Comparison of ENCODE assay signal across 25 cellular contexts in genomic region chr14:50510157-50510556, GRCh38. TPM values are rescaled to one million over a fixed set of nuclear protein-coding genes. Genes with fewer than 3 reads are reported as not detected.
DNase-seq lines count a peak whose midpoint lies in the region; ATAC-seq, FAIRE-seq and TF ChIP-seq lines count a peak whose summit lies in the region.
"Had no signal": no experiment of that assay in that cellular context is flagged by ENCODE, and none has a peak within 500 bp of the region (broad histone marks: within the 10 kb centered on the region; RNA-seq: fewer than 3 reads in every experiment).

No MANE protein-coding gene starts in this region.

- H3K4me1 ChIP-seq in IMR-90 (ENCODE audit: control insufficient read depth, insufficient read depth, low read length): no peaks in the 10 kb centered on the region
- H3K4me1 ChIP-seq in K562 (replicated peaks in 1 of 2; ENCODE audit: control insufficient read depth in 2 of 2, insufficient read depth in 2 of 2, low read length in 2 of 2): no peaks in the 10 kb centered on the region
- no peaks in the 10 kb centered on the region for H3K4me1 ChIP-seq in left lung
- H3K4me1 ChIP-seq: A549; BLaER1 treated with 17β-estradiol and CSF1 and Interleukin-3, amounts not matched to agents 10 nM and 100 nM; Caco-2 had no signal

- peak; percentile 54 for FAIRE-seq in K562 (lab: Jason Lieb, UNC)

- TF ChIP-seq EP300 in K562 (IDR thresholded peaks at IDR 0.05; ENCODE audit: low read length): no peak

- WGBS in IMR-90 (ENCODE audit: extremely low coverage in 2 of 2, insufficient read length in 1 of 2), 2 experiments: no CpG with 5 or more reads among the region's 7 CpGs
- WGBS in K562 (ENCODE audit: insufficient coverage, low coverage, missing lambda C conversion rate): 88% methylated on average over 7 of the region's 7 CpGs

- H3K4me1 Mint-ChIP-seq in type B pancreatic cell (ENCODE audit: unreplicated experiment): peaks cover 8% of the 10 kb centered on the region

- no peak overlapping the region for H3K18ac ChIP-seq in IMR-90 (ENCODE audit: low read depth, low read length)

- no peak overlapping the region for H2BK20ac ChIP-seq in IMR-90 (ENCODE audit: low read depth, low read length)

- H3K27ac ChIP-seq in IMR-90 (ENCODE audit: insufficient read depth, low read length): no peak overlapping the region
- no peak overlapping the region for H3K27ac ChIP-seq in K562 (ENCODE audit: extremely low read depth, low read depth, low read length)
- H3K27ac ChIP-seq in layer of hippocampus (ENCODE audit: low read depth, low read length): peak overlapping the region; percentile 76
- H3K27ac ChIP-seq in temporal lobe (ENCODE audit: low read depth, low read length): peak overlapping the region; percentile 86
- no peak overlapping the region for H3K27ac ChIP-seq in left lung
- H3K27ac ChIP-seq: A549; BLaER1 treated with 17β-estradiol and CSF1 and Interleukin-3, amounts not matched to agents 10 nM and 100 nM had no signal

- no peak overlapping the region for H3K4me3 Mint-ChIP-seq in type B pancreatic cell
- H3K4me3 Mint-ChIP-seq: CD4-positive, alpha-beta memory T cell had no signal

- no peak for ATAC-seq in IMR-90 (ENCODE audit: low read depth)
- no peak for ATAC-seq in K562
- no peak for ATAC-seq in left lung
- no peak for ATAC-seq in GM21723 (IDR thresholded peaks at IDR 0.05; ENCODE audit: unreplicated experiment)
- ATAC-seq: A549 had no signal

- no peak overlapping the region for H3K9ac ChIP-seq in IMR-90 (ENCODE audit: low read depth, low read length)
- no peak overlapping the region for H3K9ac ChIP-seq in K562 (ENCODE audit: insufficient read depth in 1 of 2, low read depth in 2 of 2, low read length in 2 of 2)
- H3K9ac ChIP-seq: BLaER1 treated with 17β-estradiol and CSF1 and Interleukin-3, amounts not matched to agents 10 nM and 100 nM; SK-N-SH had no signal

- H4K8ac ChIP-seq in IMR-90 (ENCODE audit: low read depth in 2 of 2, low read length in 2 of 2): no peak overlapping the region

- H4K5ac ChIP-seq in IMR-90 (ENCODE audit: low read depth, low read length): no peak overlapping the region

- H4K20me1 ChIP-seq in IMR-90 (ENCODE audit: insufficient read depth, low read length) (peaks cover 54% of the 10 kb centered on the region), K562 (replicated peaks; ENCODE audit: control insufficient read depth, insufficient read depth, low read length) (no peaks in the 10 kb centered on the region)

- in situ Hi-C loops in IMR-90 (cut with MboI; ENCODE audit: low sequenced_read_pairs) (no loop called here), K562 (cut with MboI) (no loop called here)

- BruUV-seq in IMR-90 (replicated peaks; lab: Mats Ljungman, UMichigan) (no TSS peak), K562 (replicated peaks; lab: Mats Ljungman, UMichigan) (no TSS peak)

- intact Hi-C loops in IMR-90 (cut with micrococcal nuclease) (no loop called here), K562 (cut with micrococcal nuclease) (no loop called here), left lung (cut with DNase I) (no loop called here)

- H3K9me3 Mint-ChIP-seq in type B pancreatic cell: no peaks in the 10 kb centered on the region
- H3K9me3 Mint-ChIP-seq: CD4-positive, alpha-beta memory T cell had no signal

- H2BK5ac ChIP-seq in IMR-90 (ENCODE audit: low read depth, low read length, poor library complexity, severe bottlenecking): no peak overlapping the region

- no peak overlapping the region for H3K56ac ChIP-seq in IMR-90 (ENCODE audit: extremely low read depth, insufficient read depth, low read length)

- H2BK120ac ChIP-seq in IMR-90 (ENCODE audit: low read depth, low read length): no peak overlapping the region

- no peak overlapping the region for H2AFZ ChIP-seq in IMR-90 (replicated peaks; ENCODE audit: low read length, poor library complexity)
- no peak overlapping the region for H2AFZ ChIP-seq in K562 (ENCODE audit: low read depth, low read length)

- H3K4ac ChIP-seq in IMR-90 (ENCODE audit: low read depth, low read length): no peak overlapping the region

- H3K36me3 ChIP-seq in IMR-90 (ENCODE audit: control insufficient read depth, insufficient read depth, low read length) (peaks cover 4% of the 10 kb centered on the region; the same call in 1 of the 2 replicates), K562 (ENCODE audit: control insufficient read depth, insufficient read depth, low read length) (no peaks in the 10 kb centered on the region), left lung (no peaks in the 10 kb centered on the region)

- no peak overlapping the region for H2BK15ac ChIP-seq in IMR-90 (ENCODE audit: low read depth, low read length)

- H3K4me2 ChIP-seq in IMR-90 (ENCODE audit: low read depth, low read length) (no peak overlapping the region), K562 (ENCODE audit: insufficient read depth, low read length) (no peak overlapping the region)
- H3K4me2 ChIP-seq: A549; BLaER1 treated with 17β-estradiol and CSF1 and Interleukin-3, amounts not matched to agents 10 nM and 100 nM; SK-N-SH had no signal

- no peak overlapping the region for H3K23ac ChIP-seq in IMR-90 (ENCODE audit: low read depth, low read length)

- H3K27me3 ChIP-seq in IMR-90 (ENCODE audit: control insufficient read depth, insufficient read depth, low read length) (no peaks in the 10 kb centered on the region), K562 (ENCODE audit: control insufficient read depth in 2 of 2, insufficient read depth in 2 of 2, low read length in 2 of 2) (no peaks in the 10 kb centered on the region), layer of hippocampus (ENCODE audit: control insufficient read depth, insufficient read depth, low read length) (no peaks in the 10 kb centered on the region), left lung (no peaks in the 10 kb centered on the region)
- H3K27me3 ChIP-seq: BLaER1 treated with 17β-estradiol and CSF1 and Interleukin-3, amounts not matched to agents 10 nM and 100 nM had no signal

- TF ChIP-seq RAD21 in IMR-90 (IDR thresholded peaks at IDR 0.05; ENCODE audit: low read length) (no peak), K562 (CRISPR knock-in tag; conservative IDR thresholded peaks at IDR 0.05 in 1 of 2, IDR thresholded peaks at IDR 0.05 in 1 of 2) (no peak)

- H3K9me1 ChIP-seq in IMR-90 (ENCODE audit: insufficient read depth, low read length) (peaks cover 3% of the 10 kb centered on the region; the same call in 1 of the 2 replicates), K562 (ENCODE audit: control insufficient read depth, insufficient read depth, low read length) (no peaks in the 10 kb centered on the region)

- peaks cover 57% of the 10 kb centered on the region for H3K79me2 ChIP-seq in K562 (ENCODE audit: control insufficient read depth, insufficient read depth, low read length)

- POLR2A ChIA-PET in IMR-90 (lab: Charles Lee; ENCODE audit: unreplicated experiment): no interaction called here
- POLR2A ChIA-PET in K562 (lab: Yijun Ruan, JAX): no interaction called here

- DNase-seq in IMR-90 (no peak), K562 (ENCODE audit: extremely low read depth in 1 of 4, low spot score in 3 of 4) (no peak), left lung (no peak), type B pancreatic cell (ENCODE audit: extremely low spot score, unreplicated experiment) (no peak)
- DNase-seq: AML-193; Caco-2; CD4-positive, alpha-beta memory T cell; DMS 273 treated with DMSO at 0.1 percent for 48 hours; DMS79; EL; GDM1; Kasumi-1; MV-4-11; NCI-H1105; NCI-H1436 treated with DMSO at 0.1 percent for 48 hours; NCI-H2029; NCI-H446; NCI-H524 treated with DMSO at 0.1 percent for 48 hours; NCI-H774; SK-N-SH had no signal

- H3K9me3 ChIP-seq in IMR-90 (ENCODE audit: control insufficient read depth, insufficient read depth, low read length) (no peaks in the 10 kb centered on the region), K562 (replicated peaks; ENCODE audit: control insufficient read depth, insufficient read depth, low read depth, low read length) (no peaks in the 10 kb centered on the region), left lung (no peaks in the 10 kb centered on the region)
- H3K9me3 ChIP-seq: A549, Caco-2, SK-N-SH had no signal

- H3K27me3 Mint-ChIP-seq in type B pancreatic cell: no peaks in the 10 kb centered on the region
- H3K27me3 Mint-ChIP-seq: CD4-positive, alpha-beta memory T cell had no signal

- no peak overlapping the region for H4K91ac ChIP-seq in IMR-90 (ENCODE audit: insufficient read depth, low read depth, low read length)

- H3K4me3 ChIP-seq in IMR-90 (ENCODE audit: insufficient read depth, low read depth, low read length) (no peak overlapping the region), K562 (no peak overlapping the region), left lung (no peak overlapping the region)
- H3K4me3 ChIP-seq: A549; BLaER1 treated with 17β-estradiol and CSF1 and Interleukin-3, amounts not matched to agents 10 nM and 100 nM had no signal

- 0 out of 2 replicates have a peak overlapping the region, but pooled peaks have one; percentile 13 for H2AK5ac ChIP-seq in IMR-90 (ENCODE audit: low read depth, low read length)

- no peak for TF ChIP-seq CTCF in IMR-90 (conservative IDR thresholded peaks at IDR 0.05; ENCODE audit: low read depth, low read length)
- TF ChIP-seq CTCF in K562 (IDR thresholded peaks at IDR 0.05 in 2 of 3, conservative IDR thresholded peaks at IDR 0.05 in 1 of 3; ENCODE audit: insufficient read depth in 2 of 3, low read depth in 1 of 3, low read length in 3 of 3): no peak
- no peak for TF ChIP-seq CTCF in left lung (IDR thresholded peaks at IDR 0.05)
- no peak for TF ChIP-seq CTCF in type B pancreatic cell (conservative IDR thresholded peaks at IDR 0.05)

- no peak overlapping the region for H2AK9ac ChIP-seq in IMR-90 (replicated peaks; ENCODE audit: low read depth, low read length, poor library complexity)

- no peak overlapping the region; the same call in 1 of the 2 replicates for H3K14ac ChIP-seq in IMR-90 (replicated peaks; ENCODE audit: low read depth, low read length)

- TF ChIP-seq POLR2A in IMR-90 (IDR thresholded peaks at IDR 0.05; ENCODE audit: low read depth, low read length) (no peak), K562 (conservative IDR thresholded peaks at IDR 0.05) (no peak)

- CTCF ChIA-PET in IMR-90 (lab: Yijun Ruan, JAX) (no interaction called here), K562 (lab: Yijun Ruan, JAX; ENCODE audit: low intra/inter-chr PET ratio) (no interaction called here)

- dilution Hi-C loops in IMR-90 (cut with HindIII; ENCODE audit: low sequenced_read_pairs, unreplicated experiment): no loop called here

- no peak overlapping the region for H3K27ac Mint-ChIP-seq in type B pancreatic cell
- H3K27ac Mint-ChIP-seq: CD4-positive, alpha-beta memory T cell had no signal

- peaks cover 16% of the 10 kb centered on the region for H3K36me3 Mint-ChIP-seq in type B pancreatic cell

- H3K79me1 ChIP-seq in IMR-90 (ENCODE audit: low read depth in 1 of 2, low read length in 2 of 2): peaks cover 14 to 40% of the 10 kb centered on the region in 2 experiments

RNA-seq across cellular contexts. Expression of gene MAP4K5, which starts 22.2 kb away (rescaled TPM):
- total RNA-seq in IMR-90 (2012; rRNA removed) (46.1 and 66.1 TPM in 2 replicates), K562 (2014; rRNA removed) (29.4 and 39.5 TPM in 2 replicates), K562 (2014; rRNA removed; fragmentation: Illumina TruSeq; extraction: Trizol) (18.0 and 18.4 TPM in 2 replicates), K562 (2015; rRNA removed; fragmentation: Illumina TruSeq; extraction: Trizol) (17.2 and 18.1 TPM in 2 replicates), K562 (2021) (23.9 and 24.7 TPM in 2 replicates), temporal lobe (76.7 TPM), left lung (10 to 100 TPM; 46.4 to 47.9 TPM), type B pancreatic cell (ENCODE audit: low replicate concordance) (48.2 and 58.4 TPM in 2 replicates)
- polyA plus RNA-seq in IMR-90 (2012; rRNA removed) (27.5 and 33.1 TPM in 2 replicates), K562 (2011; rRNA removed) (12.2 and 14.4 TPM in 2 replicates), K562 (2014; fragmentation: Illumina TruSeq; extraction: Trizol) (15.2 and 18.0 TPM in 2 replicates), K562 (2014; fragmentation: Nextera tagmentation; extraction: Ambion mirVana) (1 to 10 TPM; 5.9 TPM), K562 (2014; rRNA removed) (25.8 and 28.0 TPM in 2 replicates)
- polyA plus RNA-seq in IMR-90 (2012; cell fraction: cytosol; rRNA removed): 74.9 and 171 TPM in 2 replicates
- 104 and 109 TPM in 2 replicates for polyA plus RNA-seq in IMR-90 (2012; cell fraction: nucleus; rRNA removed; ENCODE audit: low replicate concordance)
- total RNA-seq in K562 (2011; cell fraction: chromatin; rRNA removed; ENCODE audit: low replicate concordance): 21.0 and 65.4 TPM in 2 replicates
- 8.8 and 10.7 TPM in 2 replicates for total RNA-seq in K562 (2011; cell fraction: nucleolus; rRNA removed)
- total RNA-seq in K562 (2011; cell fraction: nucleoplasm; rRNA removed): 26.3 and 31.1 TPM in 2 replicates
- polyA plus RNA-seq in K562 (2011; cell fraction: cytosol; rRNA removed): 4.4 and 5.2 TPM in 2 replicates
- 17.6 and 24.7 TPM in 2 replicates for polyA plus RNA-seq in K562 (2011; cell fraction: nucleus; rRNA removed)
- polyA plus RNA-seq in K562 (2012): 8.9 and 15.0 TPM in 2 replicates
- polyA minus RNA-seq in K562 (2011; rRNA and poly(A)+ RNA removed): 13.3 and 14.9 TPM in 2 replicates
- polyA minus RNA-seq in K562 (2011; cell fraction: cytosol; rRNA and poly(A)+ RNA removed): 6.4 and 8.5 TPM in 2 replicates
- polyA minus RNA-seq in K562 (2011; cell fraction: nucleus; rRNA and poly(A)+ RNA removed): 28.8 and 38.8 TPM in 2 replicates

RNA-seq across cellular contexts. Expression of gene ATL1, which starts 49.8 kb away (rescaled TPM):
- 10.3 and 12.2 TPM in 2 replicates for total RNA-seq in IMR-90 (2012; rRNA removed)
- 5.3 and 6.0 TPM in 2 replicates for polyA plus RNA-seq in IMR-90 (2012; rRNA removed)
- 1.5 and 3.6 TPM in 2 replicates for polyA plus RNA-seq in IMR-90 (2012; cell fraction: cytosol; rRNA removed)
- 2.4 and 3.9 TPM in 2 replicates for polyA plus RNA-seq in IMR-90 (2012; cell fraction: nucleus; rRNA removed; ENCODE audit: low replicate concordance)
- total RNA-seq in K562 (2011; cell fraction: chromatin; rRNA removed; ENCODE audit: low replicate concordance): not detected in 2 replicates
- not detected in 2 replicates for total RNA-seq in K562 (2011; cell fraction: nucleolus; rRNA removed)
- not detected in 2 replicates for total RNA-seq in K562 (2011; cell fraction: nucleoplasm; rRNA removed)
- not detected in 2 replicates for total RNA-seq in K562 (2014; rRNA removed)
- total RNA-seq in K562 (2014; rRNA removed; fragmentation: Illumina TruSeq; extraction: Trizol): 0.07 TPM in 1 of 2 replicates, not detected in the other
- not detected in 2 replicates for total RNA-seq in K562 (2015; rRNA removed; fragmentation: Illumina TruSeq; extraction: Trizol)
- 0.16 TPM in 1 of 2 replicates, not detected in the other for total RNA-seq in K562 (2021)
- 0.15 TPM in 1 of 2 replicates, not detected in the other for polyA plus RNA-seq in K562 (2011; rRNA removed)
- not detected in 2 replicates for polyA plus RNA-seq in K562 (2011; cell fraction: cytosol; rRNA removed)
- polyA plus RNA-seq in K562 (2011; cell fraction: nucleus; rRNA removed): not detected in 2 replicates
- 0.33 and 0.35 TPM in 2 replicates for polyA plus RNA-seq in K562 (2012)
- polyA plus RNA-seq in K562 (2014; fragmentation: Illumina TruSeq; extraction: Trizol): 0.04 TPM in 1 of 2 replicates, not detected in the other
- under 1 TPM; 0.07 to 0.15 TPM for polyA plus RNA-seq in K562 (2014; fragmentation: Nextera tagmentation; extraction: Ambion mirVana)
- polyA plus RNA-seq in K562 (2014; rRNA removed): not detected in 2 replicates
- polyA minus RNA-seq in K562 (2011; rRNA and poly(A)+ RNA removed): 0.45 TPM in 1 of 2 replicates, not detected in the other
- polyA minus RNA-seq in K562 (2011; cell fraction: cytosol; rRNA and poly(A)+ RNA removed): not detected in 2 replicates
- not detected in 2 replicates for polyA minus RNA-seq in K562 (2011; cell fraction: nucleus; rRNA and poly(A)+ RNA removed)
- total RNA-seq in temporal lobe: 70.6 TPM
- total RNA-seq in left lung: 1 to 10 TPM; 5.4 to 7.4 TPM
- total RNA-seq in type B pancreatic cell (ENCODE audit: low replicate concordance): 5.7 and 7.3 TPM in 2 replicates

Comparison
In these comparisons a context has a peak if more than half of its experiments do, and no peak if none do; other contexts are left out.
1. H3K27ac ChIP-seq: peak in layer of hippocampus (single experiment) and temporal lobe (single experiment); none in IMR-90 (single experiment), K562 (single experiment) and left lung (0 of 2).